ENCODE assay signal across 8 cellular contexts in genomic region chr6:3732345-3733141, GRCh38. TPM values are rescaled to one million over a fixed set of nuclear protein-coding genes. Genes with fewer than 3 reads are reported as not detected.
A peak's percentile ranks its signal among the peaks of the same experiment; 100 is the strongest.
DNase-seq lines count a peak whose midpoint lies in the region; ATAC-seq and TF ChIP-seq lines count a peak whose summit lies in the region.

No MANE protein-coding gene starts in this region.

- no peaks in the 10 kb centered on the region for H4K20me1 ChIP-seq in neural cell (ENCODE audit: insufficient read depth)

- no peak for TF ChIP-seq POLR2A in esophagus squamous epithelium (IDR thresholded peaks at IDR 0.05)

- H3K36me3 ChIP-seq in esophagus squamous epithelium = peaks cover 12 to 92% (median 20%) of the 10 kb centered on the region in 3 donors
- no peaks in the 10 kb centered on the region for H3K36me3 ChIP-seq in neural cell (ENCODE audit: insufficient read depth, low read length)

- H3K9ac ChIP-seq in neural cell (ENCODE audit: low read length) = no peak overlapping the region

- no peak overlapping the region for H2AFZ ChIP-seq in neural cell (ENCODE audit: low read depth, low read length)

- no peaks in the 10 kb centered on the region for H3K9me2 ChIP-seq in neural cell (ENCODE audit: insufficient read depth, low read length)

- no peak for ATAC-seq in GM18909 (IDR thresholded peaks at IDR 0.05; ENCODE audit: poor library complexity, unreplicated experiment)

- H3K4me1 ChIP-seq in esophagus squamous epithelium = peaks cover 0 to 31% (median 6%) of the 10 kb centered on the region in 3 donors

- no peak overlapping the region for H3K27ac ChIP-seq in esophagus squamous epithelium
- H3K27ac ChIP-seq in neural cell (ENCODE audit: low read length) = no peak overlapping the region

- TF ChIP-seq RAD21 in neural cell (conservative IDR thresholded peaks at IDR 0.05) = peak; percentile 99

- no peaks in the 10 kb centered on the region for H3K27me3 ChIP-seq in esophagus squamous epithelium
- H3K27me3 ChIP-seq in neural cell (ENCODE audit: insufficient read depth, low read depth, low read length) = no peaks in the 10 kb centered on the region

- TF ChIP-seq EP300 in neural cell (conservative IDR thresholded peaks at IDR 0.05; ENCODE audit: poor library complexity, severe bottlenecking) = no peak

- H3K79me2 ChIP-seq in neural cell (replicated peaks; ENCODE audit: insufficient read depth, low read length) = no peaks in the 10 kb centered on the region

- H3F3A ChIP-seq in neural cell (ENCODE audit: insufficient read depth, low read length, poor library complexity, severe bottlenecking) = no peaks in the 10 kb centered on the region

- WGBS in esophagus squamous epithelium, 2 donors = 4 to 34% methylated on average over 6 to 11 of the region's 16 CpGs

- TF ChIP-seq CTCF in esophagus squamous epithelium (IDR thresholded peaks at IDR 0.05) (peak; percentile 70 to 93 (median 82)), neural cell (IDR thresholded peaks at IDR 0.05; ENCODE audit: poor library complexity, severe bottlenecking) (peak; percentile 98)

- H3K9me3 ChIP-seq in esophagus squamous epithelium (no peaks in the 10 kb centered on the region), neural cell (ENCODE audit: low read length) (no peaks in the 10 kb centered on the region)

- no peak overlapping the region for H3K4me3 ChIP-seq in esophagus squamous epithelium
- H3K4me3 ChIP-seq in neural cell (ENCODE audit: low read length) = no peak overlapping the region

- intact Hi-C loops in esophagus squamous epithelium (cut with DNase I) = loop anchor here (5.0 kb wide), 1 partner anchor 455 kb away; no protein-coding TSS in a partner anchor

- H3K4me2 ChIP-seq in neural cell (ENCODE audit: low read length) = no peak overlapping the region

- DNase-seq in DMS 273 treated with DMSO at 0.1 percent for 48 hours (lab: John Stamatoyannopoulos, UW) = peak; percentile 31
- peak; percentile 68 for DNase-seq in HuH-7.5 (ENCODE audit: low spot score)
- peak; percentile 84 for DNase-seq in OCI-M1 (lab: John Stamatoyannopoulos, UW)
- DNase-seq in activated T-cell treated with anti-CD3 and anti-CD28 coated beads for 4 hours = peak; percentile 47
- DNase-seq in esophagus squamous epithelium (lab: John Stamatoyannopoulos, UW) = no peak
- peak; percentile 72 for DNase-seq in stromal cell of bone marrow (ENCODE audit: low read depth)

TF ChIP-seq in neural cell, 6 proteins besides CTCF, POLR2A, EP300 and RAD21:
- TF ChIP-seq TAF1 (IDR thresholded peaks at IDR 0.05; ENCODE audit: low read depth) = no peak
- TF ChIP-seq MXI1 (conservative IDR thresholded peaks at IDR 0.05; ENCODE audit: poor library complexity, severe bottlenecking) = peak; percentile 7
- TF ChIP-seq EZH2 (IDR thresholded peaks at IDR 0.05; ENCODE audit: borderline replicate concordance, insufficient read depth, low read length, poor library complexity, severe bottlenecking) = no peak
- peak; percentile 100 for TF ChIP-seq SMC3 (conservative IDR thresholded peaks at IDR 0.05; ENCODE audit: poor library complexity)
- TF ChIP-seq POLR2AphosphoS5 (IDR thresholded peaks at IDR 0.05) = no peak
- no peak for TF ChIP-seq REST (IDR thresholded peaks at IDR 0.05; ENCODE audit: borderline replicate concordance)

RNA-seq across cellular contexts. Expression of gene PXDC1, which starts 19.0 kb away (rescaled TPM):
- total RNA-seq in esophagus squamous epithelium = 10 to 100 TPM; 12.1 to 58.0 (median 24.0) TPM
- polyA plus RNA-seq in neural cell = 3.9 and 4.2 TPM in 2 replicates
- 3.2 and 3.9 TPM in 2 replicates for polyA minus RNA-seq in neural cell
